6 cellular contexts compared by ENCODE assay signal in genomic region chr19:1904385-1905070, GRCh38. TPM values are rescaled to one million over a fixed set of nuclear protein-coding genes. Genes with fewer than 3 reads are reported as not detected.
A peak's percentile ranks its signal among the peaks of the same experiment; 100 is the strongest.
DNase-seq lines count a peak whose midpoint lies in the region; TF ChIP-seq lines count a peak whose summit lies in the region.

No MANE protein-coding gene starts in this region.

- intact Hi-C loops in spleen (cut with DNase I; ENCODE audit: low total_unique reads) = no loop called here

- no peaks in the 10 kb centered on the region for H3K9me3 ChIP-seq in spleen

- peak overlapping the region; percentile 58 to 94 (median 90) for H3K27ac ChIP-seq in spleen

- H3K27me3 ChIP-seq in spleen (replicated peaks in 1 of 7) = no peaks in the 10 kb centered on the region

- TF ChIP-seq POLR2A in erythroblast (IDR thresholded peaks at IDR 0.05; ENCODE audit: low read length) (no peak), spleen (IDR thresholded peaks at IDR 0.05) (no peak)

- TF ChIP-seq CTCF in spleen (IDR thresholded peaks at IDR 0.05 in 8 of 11, conservative IDR thresholded peaks at IDR 0.05 in 3 of 11) = no peak

- H3K4me1 ChIP-seq in spleen = peaks cover 27 to 89% (median 68%) of the 10 kb centered on the region in 6 donors

- H3K36me3 ChIP-seq in spleen = peaks cover 0 to 31% (median 0%) of the 10 kb centered on the region in 6 donors

- H3K4me3 ChIP-seq in spleen = peak overlapping the region in 6 of 8 donors; percentile 55 to 83 (median 69)

- peak in 2 of 3 experiments; percentile 29 to 57 for DNase-seq in NCI-H1417 (lab: John Stamatoyannopoulos, UW)
- DNase-seq in NCI-H1417 treated with DMSO at 0.1 percent for 48 hours (lab: John Stamatoyannopoulos, UW) = no peak
- DNase-seq in NCI-H2029 treated with DMSO at 0.1 percent for 48 hours (lab: John Stamatoyannopoulos, UW) = peak; percentile 31
- peak; percentile 47 to 59 for DNase-seq in erythroblast (lab: John Stamatoyannopoulos, UW)
- DNase-seq in spleen = no peak
- no peak for DNase-seq in activated gamma-delta T cell (lab: John Stamatoyannopoulos, UW)

- WGBS in spleen, 5 donors = 31 to 48% (median 38%) methylated on average over 12 of the region's 12 CpGs

RNA-seq across cellular contexts. Expression of gene ADAT3, which starts 0.7 kb away (rescaled TPM):
- total RNA-seq in spleen = 10 to 100 TPM in 2 of 7 donors, 1 to 10 TPM in 5; 6.4 to 11.0 (median 8.3) TPM
- 1 to 10 TPM; 3.2 to 9.4 (median 4.0) TPM for polyA plus RNA-seq in spleen

RNA-seq across cellular contexts. Expression of gene SCAMP4, which starts 0.7 kb away (rescaled TPM):
- 10 to 100 TPM; 45.4 to 92.2 (median 53.6) TPM for total RNA-seq in spleen
- 10 to 100 TPM; 13.0 to 29.9 (median 17.9) TPM for polyA plus RNA-seq in spleen

RNA-seq across cellular contexts. Expression of gene ABHD17A, which starts 19.2 kb away (rescaled TPM):
- total RNA-seq in spleen = 100 to 1,000 TPM in 2 of 7 donors, 10 to 100 TPM in 5; 73.4 to 104 (median 83.0) TPM
- 100 to 1,000 TPM in 1 of 3 donors, 10 to 100 TPM in 2; 80.4 to 107 (median 88.1) TPM for polyA plus RNA-seq in spleen

RNA-seq across cellular contexts. Expression of gene CSNK1G2, which starts 36.4 kb away (rescaled TPM):
- 100 to 1,000 TPM in 3 of 7 donors, 10 to 100 TPM in 4; 72.2 to 115 (median 88.6) TPM for total RNA-seq in spleen
- 100 to 1,000 TPM in 1 of 3 donors, 10 to 100 TPM in 2; 52.5 to 120 (median 99.1) TPM for polyA plus RNA-seq in spleen

RNA-seq across cellular contexts. Expression of gene KLF16, which starts 41.1 kb away (rescaled TPM):
- total RNA-seq in spleen = 10 to 100 TPM; 12.9 to 39.0 (median 29.5) TPM
- 10 to 100 TPM in 1 of 3 donors, 1 to 10 TPM in 2; 7.1 to 19.5 (median 8.1) TPM for polyA plus RNA-seq in spleen

Comparison
In these comparisons a context has a peak if more than half of its experiments do, and no peak if none do; other contexts are left out.
1. DNase-seq: peak in NCI-H1417 (2 of 3), NCI-H2029 treated with DMSO at 0.1 percent for 48 hours (single experiment) and erythroblast (2 of 2); none in NCI-H1417 treated with DMSO at 0.1 percent for 48 hours (single experiment), spleen (single experiment) and activated gamma-delta T cell (single experiment).